27 cellular contexts compared by ENCODE assay signal in the genomic region with DNA sequence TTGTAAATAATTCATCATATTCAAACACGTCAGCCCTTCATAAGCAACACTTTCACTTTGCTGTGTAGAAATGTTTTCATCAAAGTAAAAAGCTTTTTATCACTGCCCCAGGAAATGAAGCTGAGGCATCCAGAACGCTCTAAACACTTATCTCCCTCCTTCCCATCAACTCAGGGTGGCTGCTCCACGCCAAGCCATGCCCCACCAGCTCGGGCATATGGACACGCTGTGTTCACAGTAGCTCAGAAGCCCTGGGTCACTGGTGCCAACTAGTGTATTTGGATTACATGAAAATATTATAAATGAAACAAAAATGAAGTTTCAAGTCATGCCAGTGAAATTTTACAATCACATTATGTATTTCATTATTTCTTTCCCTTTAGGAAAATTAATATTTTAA. TPM values are rescaled to one million over a fixed set of nuclear protein-coding genes. Genes with fewer than 3 reads are reported as not detected.
"Had no signal": no experiment of that assay in that cellular context is flagged by ENCODE, and none has a peak within 500 bp of the region (broad histone marks: within the 10 kb centered on the region; RNA-seq: fewer than 3 reads in every experiment).

No MANE protein-coding gene starts in this region.

- H3K9me3 Mint-ChIP-seq: activated T-helper 2 cell treated with anti-CD3 and anti-CD28 coated beads, Interferon-gamma antibody, Interleukin-2, Interleukin-4, amounts not matched to agents 10 μg/mL and 5 μg/mL and 100 μg/mL, durations not matched to agents 14 hours and 24 hours and 36 hours; dendritic cell treated with granulocyte-macrophage colony-stimulating factor and Interleukin-4, amounts not matched to agents 40 ng/mL and 50 ng/mL, for 4 days; stimulated activated naive CD8-positive, alpha-beta T cell treated with anti-CD3 and anti-CD28 coated beads, Interleukin-15, Interleukin-2, amounts not matched to agents 100 ng/mL and 50 ng/mL, for 24 hours had no signal

- ATAC-seq: activated T-cell treated with anti-CD3 and anti-CD28 coated beads, Interleukin-2, amount 50 U/mL, for 4 hours; gastrocnemius medialis; left ventricle myocardium superior had no signal

- H3K27ac Mint-ChIP-seq: activated naive CD8-positive, alpha-beta T cell; activated T-helper 2 cell treated with anti-CD3 and anti-CD28 coated beads, Interferon-gamma antibody, Interleukin-2, Interleukin-4, amounts not matched to agents 10 μg/mL and 5 μg/mL and 100 μg/mL, durations not matched to agents 14 hours and 24 hours and 36 hours; dendritic cell treated with granulocyte-macrophage colony-stimulating factor and Interleukin-4, amounts not matched to agents 40 ng/mL and 50 ng/mL, for 4 days; nephron progenitor cell; stimulated activated naive CD8-positive, alpha-beta T cell treated with anti-CD3 and anti-CD28 coated beads, Interleukin-15, Interleukin-2, amounts not matched to agents 100 ng/mL and 50 ng/mL, for 24 hours had no signal

- H3K27ac ChIP-seq: adrenal gland, ascending aorta, breast epithelium, gastrocnemius medialis, heart left ventricle, parathyroid adenoma, skin epidermis, tibial artery, WERI-Rb-1 had no signal

- H3K27me3 Mint-ChIP-seq: activated naive CD8-positive, alpha-beta T cell had no signal

- H3K4me3 Mint-ChIP-seq: activated naive CD8-positive, alpha-beta T cell; activated T-cell treated with anti-CD3 and anti-CD28 coated beads, Interleukin-2, amount 50 U/mL, for 4 hours; dendritic cell treated with granulocyte-macrophage colony-stimulating factor and Interleukin-4, amounts not matched to agents 40 ng/mL and 50 ng/mL, for 4 days; nephron progenitor cell; stimulated activated naive CD8-positive, alpha-beta T cell treated with anti-CD3 and anti-CD28 coated beads, Interleukin-15, Interleukin-2, amounts not matched to agents 100 ng/mL and 50 ng/mL, for 24 hours had no signal

- H3K36me3 Mint-ChIP-seq: activated naive CD8-positive, alpha-beta T cell had no signal

- H3K9me3 ChIP-seq: adrenal gland, ascending aorta, breast epithelium, gastrocnemius medialis, heart left ventricle, tibial artery had no signal

- DNase-seq: activated CD4-positive, alpha-beta T cell treated with anti-CD3 and anti-CD28 coated beads for 1 hour; activated CD4-positive, alpha-beta T cell treated with anti-CD3 and anti-CD28 coated beads, Interleukin-2, amount 50 U/mL, for 1 hour; activated CD8-positive, alpha-beta memory T cell treated with anti-CD3 and anti-CD28 coated beads, Interleukin-2, amount 50 U/mL, for 48 hours; activated naive CD4-positive, alpha-beta T cell; activated T-cell treated with anti-CD3 and anti-CD28 coated beads, Interleukin-2, amount 50 U/mL, for 4 hours; adrenal gland; effector CD4-positive, alpha-beta T cell; gastrocnemius medialis; heart left ventricle; left ventricle myocardium superior; mammary epithelial cell; midbrain; nephron progenitor cell; right cardiac atrium; stimulated activated CD4-positive, alpha-beta T cell treated with anti-CD3 and anti-CD28 coated beads, Interleukin-1b, Interleukin-23, amount 100 ng/mL, for 48 hours; tibial artery; WERI-Rb-1 had no signal

- H3K9ac ChIP-seq: parathyroid adenoma had no signal

- H2AFZ ChIP-seq: parathyroid adenoma had no signal

- H3K4me1 ChIP-seq: adrenal gland, ascending aorta, breast epithelium, gastrocnemius medialis, parathyroid adenoma, tibial artery had no signal

- H3K4me3 ChIP-seq: adrenal gland, ascending aorta, breast epithelium, gastrocnemius medialis, heart left ventricle, skin epidermis, tibial artery had no signal

- H3K27me3 ChIP-seq: adrenal gland, ascending aorta, heart left ventricle had no signal

- H3K36me3 ChIP-seq: adrenal gland, ascending aorta, breast epithelium, gastrocnemius medialis, heart left ventricle, tibial artery, WERI-Rb-1 had no signal

RNA-seq across cellular contexts. Expression of a gene that starts 10.3 kb away (rescaled TPM):
- total RNA-seq: activated CD8-positive, alpha-beta memory T cell treated with anti-CD3 and anti-CD28 coated beads for 36 hours; activated T-helper 2 cell treated with anti-CD3 and anti-CD28 coated beads, Interferon-gamma antibody, Interleukin-2, Interleukin-4, amounts not matched to agents 10 μg/mL and 5 μg/mL and 100 μg/mL, durations not matched to agents 14 hours and 24 hours and 36 hours; mammary epithelial cell; T-helper 2 cell treated with Interferon-gamma antibody and Interleukin-4, amounts not matched to agents 100 ng/mL and 5 ng/mL, for 36 hours had no signal
- polyA plus RNA-seq: mammary epithelial cell had no signal
